Comparison of ENCODE assay signal across 2 cellular contexts in the genomic region with DNA sequence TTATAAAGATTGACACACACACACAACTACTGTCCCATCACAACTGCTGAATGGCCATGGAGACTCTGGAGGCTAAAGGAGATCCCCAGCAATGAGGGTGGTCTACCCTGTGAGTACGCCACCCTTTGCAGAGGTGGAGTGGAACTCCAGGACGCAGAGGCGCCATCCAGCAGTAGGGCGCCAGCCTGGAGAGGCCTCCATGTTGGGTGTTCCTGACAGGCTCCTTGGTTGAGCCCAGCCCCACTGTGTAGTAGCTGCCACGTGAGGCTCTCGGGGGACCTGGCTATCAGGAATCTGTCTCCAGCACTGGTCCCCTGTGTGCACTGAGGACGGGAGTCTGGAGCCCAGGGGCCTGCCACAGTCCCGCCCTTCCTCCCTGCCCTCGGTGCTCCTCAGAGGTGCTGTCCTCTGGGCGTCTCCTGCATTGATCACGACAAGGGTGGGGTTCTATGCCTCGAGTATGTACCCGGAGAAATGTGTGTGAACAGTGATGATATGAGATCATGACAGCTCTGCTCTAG.
TF ChIP-seq lines count a peak whose summit lies in the region.

No MANE protein-coding gene starts in this region.

TF ChIP-seq in GM23338, 12 proteins besides CTCF, POLR2A, EP300 and RAD21:
- TF ChIP-seq ZNF331 (CRISPR knock-in tag; IDR thresholded peaks at IDR 0.05; ENCODE audit: low read depth) = no peak
- TF ChIP-seq, protein P1, sequence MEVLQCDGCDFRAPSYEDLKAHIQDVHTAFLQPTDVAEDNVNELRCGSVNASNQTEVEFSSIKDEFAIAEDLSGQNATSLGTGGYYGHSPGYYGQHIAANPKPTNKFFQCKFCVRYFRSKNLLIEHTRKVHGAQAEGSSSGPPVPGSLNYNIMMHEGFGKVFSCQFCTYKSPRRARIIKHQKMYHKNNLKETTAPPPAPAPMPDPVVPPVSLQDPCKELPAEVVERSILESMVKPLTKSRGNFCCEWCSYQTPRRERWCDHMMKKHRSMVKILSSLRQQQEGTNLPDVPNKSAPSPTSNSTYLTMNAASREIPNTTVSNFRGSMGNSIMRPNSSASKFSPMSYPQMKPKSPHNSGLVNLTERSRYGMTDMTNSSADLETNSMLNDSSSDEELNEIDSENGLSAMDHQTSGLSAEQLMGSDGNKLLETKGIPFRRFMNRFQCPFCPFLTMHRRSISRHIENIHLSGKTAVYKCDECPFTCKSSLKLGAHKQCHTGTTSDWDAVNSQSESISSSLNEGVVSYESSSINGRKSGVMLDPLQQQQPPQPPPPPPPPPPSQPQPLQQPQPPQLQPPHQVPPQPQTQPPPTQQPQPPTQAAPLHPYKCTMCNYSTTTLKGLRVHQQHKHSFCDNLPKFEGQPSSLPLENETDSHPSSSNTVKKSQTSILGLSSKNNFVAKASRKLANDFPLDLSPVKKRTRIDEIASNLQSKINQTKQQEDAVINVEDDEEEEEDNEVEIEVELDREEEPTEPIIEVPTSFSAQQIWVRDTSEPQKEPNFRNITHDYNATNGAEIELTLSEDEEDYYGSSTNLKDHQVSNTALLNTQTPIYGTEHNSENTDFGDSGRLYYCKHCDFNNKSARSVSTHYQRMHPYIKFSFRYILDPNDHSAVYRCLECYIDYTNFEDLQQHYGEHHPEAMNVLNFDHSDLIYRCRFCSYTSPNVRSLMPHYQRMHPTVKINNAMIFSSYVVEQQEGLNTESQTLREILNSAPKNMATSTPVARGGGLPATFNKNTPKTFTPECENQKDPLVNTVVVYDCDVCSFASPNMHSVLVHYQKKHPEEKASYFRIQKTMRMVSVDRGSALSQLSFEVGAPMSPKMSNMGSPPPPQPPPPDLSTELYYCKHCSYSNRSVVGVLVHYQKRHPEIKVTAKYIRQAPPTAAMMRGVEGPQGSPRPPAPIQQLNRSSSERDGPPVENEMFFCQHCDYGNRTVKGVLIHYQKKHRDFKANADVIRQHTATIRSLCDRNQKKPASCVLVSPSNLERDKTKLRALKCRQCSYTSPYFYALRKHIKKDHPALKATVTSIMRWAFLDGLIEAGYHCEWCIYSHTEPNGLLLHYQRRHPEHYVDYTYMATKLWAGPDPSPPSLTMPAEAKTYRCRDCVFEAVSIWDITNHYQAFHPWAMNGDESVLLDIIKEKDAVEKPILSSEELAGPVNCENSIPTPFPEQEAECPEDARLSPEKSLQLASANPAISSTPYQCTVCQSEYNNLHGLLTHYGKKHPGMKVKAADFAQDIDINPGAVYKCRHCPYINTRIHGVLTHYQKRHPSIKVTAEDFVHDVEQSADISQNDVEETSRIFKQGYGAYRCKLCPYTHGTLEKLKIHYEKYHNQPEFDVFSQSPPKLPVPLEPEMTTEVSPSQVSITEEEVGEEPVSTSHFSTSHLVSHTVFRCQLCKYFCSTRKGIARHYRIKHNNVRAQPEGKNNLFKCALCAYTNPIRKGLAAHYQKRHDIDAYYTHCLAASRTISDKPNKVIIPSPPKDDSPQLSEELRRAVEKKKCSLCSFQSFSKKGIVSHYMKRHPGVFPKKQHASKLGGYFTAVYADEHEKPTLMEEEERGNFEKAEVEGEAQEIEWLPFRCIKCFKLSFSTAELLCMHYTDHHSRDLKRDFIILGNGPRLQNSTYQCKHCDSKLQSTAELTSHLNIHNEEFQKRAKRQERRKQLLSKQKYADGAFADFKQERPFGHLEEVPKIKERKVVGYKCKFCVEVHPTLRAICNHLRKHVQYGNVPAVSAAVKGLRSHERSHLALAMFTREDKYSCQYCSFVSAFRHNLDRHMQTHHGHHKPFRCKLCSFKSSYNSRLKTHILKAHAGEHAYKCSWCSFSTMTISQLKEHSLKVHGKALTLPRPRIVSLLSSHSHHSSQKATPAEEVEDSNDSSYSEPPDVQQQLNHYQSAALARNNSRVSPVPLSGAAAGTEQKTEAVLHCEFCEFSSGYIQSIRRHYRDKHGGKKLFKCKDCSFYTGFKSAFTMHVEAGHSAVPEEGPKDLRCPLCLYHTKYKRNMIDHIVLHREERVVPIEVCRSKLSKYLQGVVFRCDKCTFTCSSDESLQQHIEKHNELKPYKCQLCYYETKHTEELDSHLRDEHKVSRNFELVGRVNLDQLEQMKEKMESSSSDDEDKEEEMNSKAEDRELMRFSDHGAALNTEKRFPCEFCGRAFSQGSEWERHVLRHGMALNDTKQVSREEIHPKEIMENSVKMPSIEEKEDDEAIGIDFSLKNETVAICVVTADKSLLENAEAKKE (CRISPR knock-in tag; IDR thresholded peaks at IDR 0.05) = no peak
- no peak for TF ChIP-seq EZH2 (IDR thresholded peaks at IDR 0.05; ENCODE audit: low read depth, unreplicated experiment)
- no peak for TF ChIP-seq EZH2phosphoT487 (IDR thresholded peaks at IDR 0.05; ENCODE audit: unreplicated experiment)
- TF ChIP-seq JUNB (IDR thresholded peaks at IDR 0.05; ENCODE audit: unreplicated experiment) = no peak

TF ChIP-seq in IMR-90, 13 proteins besides CTCF, POLR2A, EP300 and RAD21:
- TF ChIP-seq NFE2L2 (IDR thresholded peaks at IDR 0.05; ENCODE audit: low read depth, low read length) = no peak
- TF ChIP-seq MAZ (IDR thresholded peaks at IDR 0.05; ENCODE audit: borderline replicate concordance, low read depth, low read length) = no peak
- TF ChIP-seq RCOR1 (IDR thresholded peaks at IDR 0.05; ENCODE audit: insufficient replicate concordance, low read length) = no peak
- TF ChIP-seq FOS (IDR thresholded peaks at IDR 0.05; ENCODE audit: low read depth, low read length) = no peak
- no peak for TF ChIP-seq CEBPB (IDR thresholded peaks at IDR 0.05; ENCODE audit: low read depth, low read length)
